Comparison of ENCODE assay signal across 1 cellular context in the genomic region with DNA sequence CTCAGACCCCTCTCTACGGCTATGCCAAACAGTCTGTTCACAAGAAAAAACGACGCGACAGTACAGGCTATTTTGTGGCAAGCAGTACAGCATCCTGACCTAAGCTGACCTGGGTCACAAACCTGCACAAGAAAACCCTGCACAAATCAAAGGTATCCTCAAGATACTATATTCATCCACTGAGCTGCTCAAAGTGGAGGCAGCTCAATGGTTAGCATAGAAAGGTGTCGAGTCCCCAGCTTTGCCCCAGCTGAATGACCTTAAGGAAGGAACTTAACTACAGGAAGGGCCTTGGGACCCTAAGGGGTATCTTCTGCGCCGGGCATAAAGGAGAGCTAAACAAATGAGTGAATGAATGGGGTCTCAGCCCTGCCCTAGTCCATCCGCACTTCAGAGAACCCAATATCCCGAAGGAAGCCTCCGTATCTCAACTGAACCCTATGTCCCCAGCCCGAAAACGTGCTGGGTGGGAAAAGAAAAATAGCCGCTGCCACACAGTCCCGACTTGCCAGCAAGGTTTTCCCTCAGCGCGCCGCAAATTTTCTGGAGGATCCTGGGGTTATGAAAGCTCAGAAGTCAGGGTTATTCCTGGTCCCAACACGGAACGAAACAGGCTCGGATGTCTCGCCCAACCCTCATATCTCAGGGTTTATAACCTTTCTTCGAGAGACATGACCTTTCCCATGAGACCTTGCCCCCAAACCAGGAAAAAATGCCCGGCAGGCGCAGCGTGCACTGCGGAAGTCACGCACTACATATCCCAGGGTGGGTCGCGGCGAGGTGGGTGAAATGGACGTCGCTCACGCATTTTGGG.
TF ChIP-seq lines count a peak whose summit lies in the region.

A gene with protein sequence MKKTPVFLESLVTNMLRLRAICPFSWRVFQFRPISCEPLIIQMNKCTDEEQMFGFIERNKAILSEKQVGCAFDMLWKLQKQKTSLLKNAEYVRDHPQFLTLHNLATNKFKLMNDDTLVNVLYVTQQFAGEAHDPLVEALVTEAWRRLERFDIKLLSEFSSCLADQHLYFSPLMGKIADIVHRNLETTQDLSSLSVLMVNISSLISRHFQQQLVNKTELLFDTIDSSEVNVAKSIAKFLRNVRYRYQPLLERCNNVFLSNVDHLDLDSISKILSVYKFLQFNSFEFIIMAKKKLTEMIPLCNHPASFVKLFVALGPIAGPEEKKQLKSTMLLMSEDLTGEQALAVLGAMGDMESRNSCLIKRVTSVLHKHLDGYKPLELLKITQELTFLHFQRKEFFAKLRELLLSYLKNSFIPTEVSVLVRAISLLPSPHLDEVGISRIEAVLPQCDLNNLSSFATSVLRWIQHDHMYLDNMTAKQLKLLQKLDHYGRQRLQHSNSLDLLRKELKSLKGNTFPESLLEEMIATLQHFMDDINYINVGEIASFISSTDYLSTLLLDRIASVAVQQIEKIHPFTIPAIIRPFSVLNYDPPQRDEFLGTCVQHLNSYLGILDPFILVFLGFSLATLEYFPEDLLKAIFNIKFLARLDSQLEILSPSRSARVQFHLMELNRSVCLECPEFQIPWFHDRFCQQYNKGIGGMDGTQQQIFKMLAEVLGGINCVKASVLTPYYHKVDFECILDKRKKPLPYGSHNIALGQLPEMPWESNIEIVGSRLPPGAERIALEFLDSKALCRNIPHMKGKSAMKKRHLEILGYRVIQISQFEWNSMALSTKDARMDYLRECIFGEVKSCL (minus strand): TSS at position 706 of the 814 bp plus-strand sequence. CDS start 1,836 bp downstream, outside the sequence.

TF ChIP-seq in HepG2, 621 proteins besides CTCF, POLR2A, EP300 and RAD21 (continued from another document and continues in another):
- TF ChIP-seq, protein P1, sequence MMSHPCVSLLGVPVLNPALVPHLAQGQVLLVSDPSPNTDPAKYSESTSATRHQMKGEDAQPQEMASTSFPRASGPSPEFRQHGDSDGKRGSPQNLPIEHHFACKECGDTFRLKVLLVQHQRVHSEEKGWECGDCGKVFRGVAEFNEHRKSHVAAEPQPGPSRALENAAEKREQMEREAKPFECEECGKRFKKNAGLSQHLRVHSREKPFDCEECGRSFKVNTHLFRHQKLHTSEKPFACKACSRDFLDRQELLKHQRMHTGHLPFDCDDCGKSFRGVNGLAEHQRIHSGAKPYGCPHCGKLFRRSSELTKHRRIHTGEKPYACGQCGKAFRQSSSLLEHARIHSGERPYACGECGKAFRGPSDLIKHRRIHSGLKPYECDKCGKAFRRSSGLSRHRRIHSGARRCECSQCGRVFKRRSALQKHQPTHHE (CRISPR knock-in tag; IDR thresholded peaks at IDR 0.05; ENCODE audit: borderline replicate concordance) = no peak
- TF ChIP-seq ZNF724P (CRISPR knock-in tag; IDR thresholded peaks at IDR 0.05; ENCODE audit: borderline replicate concordance) (peak; percentile 62; the same call in 1 of the 2 replicates), KLF6 (CRISPR knock-in tag; IDR thresholded peaks at IDR 0.05) (peak; percentile 81; the same call in 1 of the 2 replicates), YY1 (IDR thresholded peaks at IDR 0.05; ENCODE audit: insufficient read depth, insufficient replicate concordance, low read depth, low read length) (peak; percentile 94), ZNF101 (CRISPR knock-in tag; IDR thresholded peaks at IDR 0.05; ENCODE audit: borderline replicate concordance, low read depth) (no peak), SIN3A (IDR thresholded peaks at IDR 0.05; ENCODE audit: borderline replicate concordance, low read depth, low read length) (peak; percentile 91), ZNF367 (CRISPR knock-in tag; IDR thresholded peaks at IDR 0.05; ENCODE audit: borderline replicate concordance) (0 out of 2 replicates have a peak, but pooled peaks have one; percentile 54), ZSCAN12 (CRISPR knock-in tag; IDR thresholded peaks at IDR 0.05) (0 out of 2 replicates have a peak, but pooled peaks have one; percentile 68), PPARG (CRISPR knock-in tag; conservative IDR thresholded peaks at IDR 0.05) (peak; percentile 88), ZNF496 (CRISPR knock-in tag; IDR thresholded peaks at IDR 0.05; ENCODE audit: insufficient replicate concordance) (no peak), ZNF703 (CRISPR knock-in tag; IDR thresholded peaks at IDR 0.05; ENCODE audit: borderline replicate concordance) (no peak), ZNF382 (CRISPR knock-in tag; IDR thresholded peaks at IDR 0.05; ENCODE audit: borderline replicate concordance) (no peak), SRSF9 (IDR thresholded peaks at IDR 0.05; ENCODE audit: borderline replicate concordance, insufficient read depth, low read depth, low read length, poor library complexity, severe bottlenecking) (no peak), POGZ (CRISPR knock-in tag; IDR thresholded peaks at IDR 0.05) (peak; percentile 98), ZNF501 (CRISPR knock-in tag; IDR thresholded peaks at IDR 0.05) (peak; percentile 98), RELA (CRISPR knock-in tag; IDR thresholded peaks at IDR 0.05) (0 out of 2 replicates have a peak, but pooled peaks have one; percentile 50), SMAD3 (CRISPR knock-in tag; IDR thresholded peaks at IDR 0.05) (peak; percentile 97), SRY (CRISPR knock-in tag; IDR thresholded peaks at IDR 0.05) (no peak), SMAD1 (CRISPR knock-in tag; IDR thresholded peaks at IDR 0.05; ENCODE audit: borderline replicate concordance, low read depth) (0 out of 2 replicates have a peak, but pooled peaks have one; percentile 77), CAMTA2 (CRISPR knock-in tag; IDR thresholded peaks at IDR 0.05; ENCODE audit: borderline replicate concordance) (no peak), SMAD9 (CRISPR knock-in tag; IDR thresholded peaks at IDR 0.05) (0 out of 2 replicates have a peak, but pooled peaks have one; percentile 20), ZNF24 (IDR thresholded peaks at IDR 0.05) (no peak), SOX6 (IDR thresholded peaks at IDR 0.05) (no peak), SOX6 (CRISPR knock-in tag; IDR thresholded peaks at IDR 0.05) (peak; percentile 85), CHCHD3 (CRISPR knock-in tag; IDR thresholded peaks at IDR 0.05) (no peak), CREM (IDR thresholded peaks at IDR 0.05) (peak; percentile 100), CREM (CRISPR knock-in tag; IDR thresholded peaks at IDR 0.05) (no peak), TEAD3 (CRISPR knock-in tag; optimal IDR thresholded peaks at IDR 0.05; ENCODE audit: borderline replicate concordance) (peak; percentile 96), NCOA2 (CRISPR knock-in tag; IDR thresholded peaks at IDR 0.05) (peak; percentile 78), ZFP36 (IDR thresholded peaks at IDR 0.05; ENCODE audit: borderline replicate concordance, low read depth, low read length, partially characterized antibody) (no peak), TBX3 (IDR thresholded peaks at IDR 0.05; ENCODE audit: borderline replicate concordance) (no peak; the same call in 1 of the 2 replicates), BORCS8-MEF2B (CRISPR knock-in tag; IDR thresholded peaks at IDR 0.05) (peak; percentile 72; the same call in 1 of the 2 replicates), IRF2 (CRISPR knock-in tag; IDR thresholded peaks at IDR 0.05) (peak; percentile 99), MED1 (CRISPR knock-in tag; IDR thresholded peaks at IDR 0.05) (peak; percentile 85), RXRB (CRISPR knock-in tag; IDR thresholded peaks at IDR 0.05; ENCODE audit: borderline replicate concordance) (peak; percentile 95), ZNF441 (CRISPR knock-in tag; IDR thresholded peaks at IDR 0.05; ENCODE audit: borderline replicate concordance) (peak; percentile 88; the same call in 1 of the 2 replicates), IKZF4 (CRISPR knock-in tag; IDR thresholded peaks at IDR 0.05; ENCODE audit: borderline replicate concordance, low read depth, not compliant biosample characterization) (peak; percentile 73), RBFOX2 (IDR thresholded peaks at IDR 0.05; ENCODE audit: low read depth, low read length) (peak; percentile 44; the same call in 1 of the 2 replicates), NFKBIZ (CRISPR knock-in tag; IDR thresholded peaks at IDR 0.05) (peak; percentile 83; the same call in 1 of the 2 replicates), ZSCAN29 (CRISPR knock-in tag; conservative IDR thresholded peaks at IDR 0.05) (no peak)
- TF ChIP-seq, protein P2, sequence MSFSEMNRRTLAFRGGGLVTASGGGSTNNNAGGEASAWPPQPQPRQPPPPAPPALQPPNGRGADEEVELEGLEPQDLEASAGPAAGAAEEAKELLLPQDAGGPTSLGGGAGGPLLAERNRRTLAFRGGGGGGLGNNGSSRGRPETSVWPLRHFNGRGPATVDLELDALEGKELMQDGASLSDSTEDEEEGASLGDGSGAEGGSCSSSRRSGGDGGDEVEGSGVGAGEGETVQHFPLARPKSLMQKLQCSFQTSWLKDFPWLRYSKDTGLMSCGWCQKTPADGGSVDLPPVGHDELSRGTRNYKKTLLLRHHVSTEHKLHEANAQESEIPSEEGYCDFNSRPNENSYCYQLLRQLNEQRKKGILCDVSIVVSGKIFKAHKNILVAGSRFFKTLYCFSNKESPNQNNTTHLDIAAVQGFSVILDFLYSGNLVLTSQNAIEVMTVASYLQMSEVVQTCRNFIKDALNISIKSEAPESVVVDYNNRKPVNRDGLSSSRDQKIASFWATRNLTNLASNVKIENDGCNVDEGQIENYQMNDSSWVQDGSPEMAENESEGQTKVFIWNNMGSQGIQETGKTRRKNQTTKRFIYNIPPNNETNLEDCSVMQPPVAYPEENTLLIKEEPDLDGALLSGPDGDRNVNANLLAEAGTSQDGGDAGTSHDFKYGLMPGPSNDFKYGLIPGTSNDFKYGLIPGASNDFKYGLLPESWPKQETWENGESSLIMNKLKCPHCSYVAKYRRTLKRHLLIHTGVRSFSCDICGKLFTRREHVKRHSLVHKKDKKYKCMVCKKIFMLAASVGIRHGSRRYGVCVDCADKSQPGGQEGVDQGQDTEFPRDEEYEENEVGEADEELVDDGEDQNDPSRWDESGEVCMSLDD (CRISPR knock-in tag; IDR thresholded peaks at IDR 0.05; ENCODE audit: borderline replicate concordance) = no peak; the same call in 1 of the 2 replicates
- TF ChIP-seq, protein P3, sequence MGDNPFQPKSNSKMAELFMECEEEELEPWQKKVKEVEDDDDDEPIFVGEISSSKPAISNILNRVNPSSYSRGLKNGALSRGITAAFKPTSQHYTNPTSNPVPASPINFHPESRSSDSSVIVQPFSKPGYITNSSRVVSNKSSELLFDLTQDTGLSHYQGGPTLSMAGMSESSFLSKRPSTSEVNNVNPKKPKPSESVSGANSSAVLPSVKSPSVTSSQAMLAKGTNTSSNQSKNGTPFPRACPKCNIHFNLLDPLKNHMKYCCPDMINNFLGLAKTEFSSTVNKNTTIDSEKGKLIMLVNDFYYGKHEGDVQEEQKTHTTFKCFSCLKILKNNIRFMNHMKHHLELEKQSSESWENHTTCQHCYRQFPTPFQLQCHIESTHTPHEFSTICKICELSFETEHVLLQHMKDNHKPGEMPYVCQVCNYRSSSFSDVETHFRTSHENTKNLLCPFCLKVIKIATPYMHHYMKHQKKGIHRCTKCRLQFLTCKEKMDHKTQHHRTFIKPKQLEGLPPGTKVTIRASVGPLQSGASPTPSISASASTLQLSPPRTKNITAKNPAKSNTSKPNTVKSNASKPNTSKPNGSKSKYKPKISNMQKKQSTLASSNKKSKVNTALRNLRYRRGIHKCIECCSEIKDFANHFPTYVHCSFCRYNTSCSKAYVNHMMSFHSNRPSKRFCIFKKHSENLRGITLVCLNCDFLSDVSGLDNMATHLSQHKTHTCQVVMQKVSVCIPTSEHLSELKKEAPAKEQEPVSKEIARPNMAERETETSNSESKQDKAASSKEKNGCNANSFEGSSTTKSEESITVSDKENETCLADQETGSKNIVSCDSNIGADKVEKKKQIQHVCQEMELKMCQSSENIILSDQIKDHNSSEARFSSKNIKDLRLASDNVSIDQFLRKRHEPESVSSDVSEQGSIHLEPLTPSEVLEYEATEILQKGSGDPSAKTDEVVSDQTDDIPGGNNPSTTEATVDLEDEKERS (CRISPR knock-in tag; IDR thresholded peaks at IDR 0.05) = peak; percentile 93
- TF ChIP-seq, protein P4, sequence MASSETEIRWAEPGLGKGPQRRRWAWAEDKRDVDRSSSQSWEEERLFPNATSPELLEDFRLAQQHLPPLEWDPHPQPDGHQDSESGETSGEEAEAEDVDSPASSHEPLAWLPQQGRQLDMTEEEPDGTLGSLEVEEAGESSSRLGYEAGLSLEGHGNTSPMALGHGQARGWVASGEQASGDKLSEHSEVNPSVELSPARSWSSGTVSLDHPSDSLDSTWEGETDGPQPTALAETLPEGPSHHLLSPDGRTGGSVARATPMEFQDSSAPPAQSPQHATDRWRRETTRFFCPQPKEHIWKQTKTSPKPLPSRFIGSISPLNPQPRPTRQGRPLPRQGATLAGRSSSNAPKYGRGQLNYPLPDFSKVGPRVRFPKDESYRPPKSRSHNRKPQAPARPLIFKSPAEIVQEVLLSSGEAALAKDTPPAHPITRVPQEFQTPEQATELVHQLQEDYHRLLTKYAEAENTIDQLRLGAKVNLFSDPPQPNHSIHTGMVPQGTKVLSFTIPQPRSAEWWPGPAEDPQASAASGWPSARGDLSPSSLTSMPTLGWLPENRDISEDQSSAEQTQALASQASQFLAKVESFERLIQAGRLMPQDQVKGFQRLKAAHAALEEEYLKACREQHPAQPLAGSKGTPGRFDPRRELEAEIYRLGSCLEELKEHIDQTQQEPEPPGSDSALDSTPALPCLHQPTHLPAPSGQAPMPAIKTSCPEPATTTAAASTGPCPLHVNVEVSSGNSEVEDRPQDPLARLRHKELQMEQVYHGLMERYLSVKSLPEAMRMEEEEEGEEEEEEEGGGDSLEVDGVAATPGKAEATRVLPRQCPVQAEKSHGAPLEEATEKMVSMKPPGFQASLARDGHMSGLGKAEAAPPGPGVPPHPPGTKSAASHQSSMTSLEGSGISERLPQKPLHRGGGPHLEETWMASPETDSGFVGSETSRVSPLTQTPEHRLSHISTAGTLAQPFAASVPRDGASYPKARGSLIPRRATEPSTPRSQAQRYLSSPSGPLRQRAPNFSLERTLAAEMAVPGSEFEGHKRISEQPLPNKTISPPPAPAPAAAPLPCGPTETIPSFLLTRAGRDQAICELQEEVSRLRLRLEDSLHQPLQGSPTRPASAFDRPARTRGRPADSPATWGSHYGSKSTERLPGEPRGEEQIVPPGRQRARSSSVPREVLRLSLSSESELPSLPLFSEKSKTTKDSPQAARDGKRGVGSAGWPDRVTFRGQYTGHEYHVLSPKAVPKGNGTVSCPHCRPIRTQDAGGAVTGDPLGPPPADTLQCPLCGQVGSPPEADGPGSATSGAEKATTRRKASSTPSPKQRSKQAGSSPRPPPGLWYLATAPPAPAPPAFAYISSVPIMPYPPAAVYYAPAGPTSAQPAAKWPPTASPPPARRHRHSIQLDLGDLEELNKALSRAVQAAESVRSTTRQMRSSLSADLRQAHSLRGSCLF (CRISPR knock-in tag; IDR thresholded peaks at IDR 0.05; ENCODE audit: borderline replicate concordance) = no peak
- TF ChIP-seq, protein P5, sequence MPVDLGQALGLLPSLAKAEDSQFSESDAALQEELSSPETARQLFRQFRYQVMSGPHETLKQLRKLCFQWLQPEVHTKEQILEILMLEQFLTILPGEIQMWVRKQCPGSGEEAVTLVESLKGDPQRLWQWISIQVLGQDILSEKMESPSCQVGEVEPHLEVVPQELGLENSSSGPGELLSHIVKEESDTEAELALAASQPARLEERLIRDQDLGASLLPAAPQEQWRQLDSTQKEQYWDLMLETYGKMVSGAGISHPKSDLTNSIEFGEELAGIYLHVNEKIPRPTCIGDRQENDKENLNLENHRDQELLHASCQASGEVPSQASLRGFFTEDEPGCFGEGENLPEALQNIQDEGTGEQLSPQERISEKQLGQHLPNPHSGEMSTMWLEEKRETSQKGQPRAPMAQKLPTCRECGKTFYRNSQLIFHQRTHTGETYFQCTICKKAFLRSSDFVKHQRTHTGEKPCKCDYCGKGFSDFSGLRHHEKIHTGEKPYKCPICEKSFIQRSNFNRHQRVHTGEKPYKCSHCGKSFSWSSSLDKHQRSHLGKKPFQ (CRISPR knock-in tag; IDR thresholded peaks at IDR 0.05; ENCODE audit: insufficient replicate concordance) = peak; percentile 10
